31 cellular contexts compared by ENCODE assay signal in genomic region chr14:22194669-22195068, GRCh38.
DNase-seq lines count a peak whose midpoint lies in the region; ATAC-seq and TF ChIP-seq lines count a peak whose summit lies in the region.
"Had no signal": no experiment of that assay in that cellular context is flagged by ENCODE, and none has a peak within 500 bp of the region (broad histone marks: within the 10 kb centered on the region; RNA-seq: fewer than 3 reads in every experiment).

No MANE protein-coding gene starts in this region.

- DNase-seq in Daoy (ENCODE audit: low read depth) (peak; percentile 39), brain microvascular endothelial cell (peak; percentile 58), glomerular visceral epithelial cell (ENCODE audit: extremely low spot score) (peak; percentile 47), SHP77 treated with DMSO at 0.1 percent for 48 hours (lab: John Stamatoyannopoulos, UW) (no peak)
- DNase-seq in natural killer cell treated with Interleukin-12 subunit alpha and Interleukin-12 subunit beta and Interleukin-15 and Interleukin-18, amount 100 ng/mL, for 72 hours (ENCODE audit: low spot score), result no peak
- DNase-seq: Caco-2; CD8-positive, alpha-beta T cell; DMS 273 treated with DMSO at 0.1 percent for 48 hours; DMS79; GF-D8; KBM-7; MG63; NCI-H1417 treated with DMSO at 0.1 percent for 48 hours; NCI-H187; NCI-H2107; NCI-H446 treated with DMSO at 0.1 percent for 48 hours; NCI-H526; NCI-H82; NK-92 treated with Interleukin-12 subunit alpha and Interleukin-12 subunit beta, amount 100 ng/mL, for 24 hours; PC-3; SHP77; SK-N-SH; SW 1271 had no signal

- no peak overlapping the region for H3K4me3 ChIP-seq in brain microvascular endothelial cell (ENCODE audit: low read depth, low read length)
- H3K4me3 ChIP-seq: A549, MG63 had no signal

- no peaks in the 10 kb centered on the region for H3K36me3 ChIP-seq in brain microvascular endothelial cell (replicated peaks)
- H3K36me3 ChIP-seq: MG63 had no signal

- no peaks in the 10 kb centered on the region for H3K36me3 Mint-ChIP-seq in natural killer cell treated with Interleukin-12 subunit alpha and Interleukin-12 subunit beta and Interleukin-15 and Interleukin-18, amount 100 ng/mL, for 72 hours
- H3K36me3 Mint-ChIP-seq: CD8-positive, alpha-beta T cell had no signal

- H3K4me1 Mint-ChIP-seq in natural killer cell treated with Interleukin-12 subunit alpha and Interleukin-12 subunit beta and Interleukin-15 and Interleukin-18, amount 100 ng/mL, for 72 hours (ENCODE audit: low read depth in 2 of 2), result no peaks in the 10 kb centered on the region

- no peaks in the 10 kb centered on the region for H3K9me3 Mint-ChIP-seq in natural killer cell treated with Interleukin-12 subunit alpha and Interleukin-12 subunit beta and Interleukin-15 and Interleukin-18, amount 100 ng/mL, for 72 hours
- H3K9me3 Mint-ChIP-seq: CD8-positive, alpha-beta T cell; T-helper 1 cell treated with Interleukin-12 subunit alpha and Interleukin-12 subunit beta and Interleukin-4 antibody, amounts not matched to agents 30 μg/mL and 1 μg/mL, for 36 hours had no signal

- ATAC-seq in HG03469 (IDR thresholded peaks at IDR 0.05; ENCODE audit: unreplicated experiment), result no peak
- ATAC-seq in natural killer cell treated with Interleukin-12 subunit alpha and Interleukin-12 subunit beta and Interleukin-15 and Interleukin-18, amount 100 ng/mL, for 72 hours, result no peak
- ATAC-seq: A549; CD8-positive, alpha-beta T cell; HCT116; HepG2; PC-3 had no signal

- no peak for TF ChIP-seq CTCF in brain microvascular endothelial cell (IDR thresholded peaks at IDR 0.05; ENCODE audit: low read depth, low read length, missing control alignments)

- no peak overlapping the region for H3K27ac ChIP-seq in brain microvascular endothelial cell
- H3K27ac ChIP-seq: A549, C4-2B, HL-60 had no signal

- peaks cover 8 to 10% of the 10 kb centered on the region in 2 donors for H3K27me3 Mint-ChIP-seq in natural killer cell treated with Interleukin-12 subunit alpha and Interleukin-12 subunit beta and Interleukin-15 and Interleukin-18, amount 100 ng/mL, for 72 hours

- no peak for TF ChIP-seq RAD21 in Ishikawa (IDR thresholded peaks at IDR 0.05; ENCODE audit: low read depth)

- no peak overlapping the region for H3K4me3 Mint-ChIP-seq in natural killer cell treated with Interleukin-12 subunit alpha and Interleukin-12 subunit beta and Interleukin-15 and Interleukin-18, amount 100 ng/mL, for 72 hours
- H3K4me3 Mint-ChIP-seq: CD8-positive, alpha-beta T cell; T-helper 1 cell treated with Interleukin-12 subunit alpha and Interleukin-12 subunit beta and Interleukin-4 antibody, amounts not matched to agents 30 μg/mL and 1 μg/mL, for 36 hours had no signal

- TF ChIP-seq EP300 in Ishikawa (IDR thresholded peaks at IDR 0.05; ENCODE audit: borderline replicate concordance), result no peak

- H3K27me3 ChIP-seq in brain microvascular endothelial cell (replicated peaks), result no peaks in the 10 kb centered on the region
- H3K27me3 ChIP-seq: MG63 had no signal

- in situ Hi-C loops in brain microvascular endothelial cell (cut with HindIII; ENCODE audit: low pct_ligation_motif_present, low sequenced_read_pairs), result no loop called here

- no peak overlapping the region for H3K27ac Mint-ChIP-seq in natural killer cell treated with Interleukin-12 subunit alpha and Interleukin-12 subunit beta and Interleukin-15 and Interleukin-18, amount 100 ng/mL, for 72 hours
- H3K27ac Mint-ChIP-seq: CD8-positive, alpha-beta T cell; T-helper 1 cell treated with Interleukin-12 subunit alpha and Interleukin-12 subunit beta and Interleukin-4 antibody, amounts not matched to agents 30 μg/mL and 1 μg/mL, for 36 hours had no signal

TF ChIP-seq in Ishikawa, 13 proteins besides CTCF, POLR2A, EP300 and RAD21:
- TF ChIP-seq TAF1 (IDR thresholded peaks at IDR 0.05; ENCODE audit: low read depth) (no peak), YY1 (IDR thresholded peaks at IDR 0.05; ENCODE audit: low read depth) (no peak), ZBTB7A (IDR thresholded peaks at IDR 0.05; ENCODE audit: low read depth) (no peak), USF1 (IDR thresholded peaks at IDR 0.05) (no peak), NFIC (IDR thresholded peaks at IDR 0.05) (peak; percentile 52)

Comparison
In these comparisons a context has a peak if more than half of its experiments do, and no peak if none do; other contexts are left out.
1. DNase-seq: peak in Daoy (single experiment), brain microvascular endothelial cell (single experiment) and glomerular visceral epithelial cell (single experiment); none in SHP77 treated with DMSO at 0.1 percent for 48 hours (single experiment) and natural killer cell treated with Interleukin-12 subunit alpha and Interleukin-12 subunit beta and Interleukin-15 and Interleukin-18, amount 100 ng/mL, for 72 hours (single experiment).